Comparison of ENCODE assay signal across 7 cellular contexts in genomic region chr14:55051165-55051425, GRCh38. TPM values are rescaled to one million over a fixed set of nuclear protein-coding genes. Genes with fewer than 3 reads are reported as not detected.
A peak's percentile ranks its signal among the peaks of the same experiment; 100 is the strongest.
DNase-seq lines count a peak whose midpoint lies in the region; ATAC-seq and TF ChIP-seq lines count a peak whose summit lies in the region.

No MANE protein-coding gene starts in this region.

- H3K79me2 ChIP-seq in mammary epithelial cell (ENCODE audit: insufficient read depth, low read length), result peaks cover 46% of the 10 kb centered on the region

- no peak for TF ChIP-seq CTCF in mammary epithelial cell (conservative IDR thresholded peaks at IDR 0.05 in 1 of 2, IDR thresholded peaks at IDR 0.05 in 1 of 2; ENCODE audit: extremely low read depth in 1 of 2, insufficient read depth in 1 of 2, low read depth in 1 of 2, low read length in 2 of 2)

- H3K27ac Mint-ChIP-seq in naive thymus-derived CD8-positive, alpha-beta T cell, result peak overlapping the region; percentile 88 to 99 (median 98)

- H3K4me3 ChIP-seq in mammary epithelial cell (replicated peaks in 1 of 3; ENCODE audit: insufficient read depth in 1 of 3, low read depth in 2 of 3, low read length in 3 of 3), result peak overlapping the region; percentile 37 to 100 (median 46)

- H3K4me1 Mint-ChIP-seq in naive thymus-derived CD8-positive, alpha-beta T cell, result peaks cover 22 to 46% (median 41%) of the 10 kb centered on the region in 4 donors

- peaks cover 5% of the 10 kb centered on the region for H4K20me1 ChIP-seq in mammary epithelial cell (ENCODE audit: insufficient read depth, low read length)

- dilution Hi-C loops in mammary epithelial cell (cut with HindIII; ENCODE audit: low sequenced_read_pairs), result no loop called here

- H3K36me3 Mint-ChIP-seq in naive thymus-derived CD8-positive, alpha-beta T cell, result peaks cover 0 to 20% (median 3%) of the 10 kb centered on the region in 3 donors

- H3K9me3 ChIP-seq in mammary epithelial cell (replicated peaks; ENCODE audit: insufficient read depth, low read length), result no peaks in the 10 kb centered on the region

- H3K9me3 Mint-ChIP-seq in naive thymus-derived CD8-positive, alpha-beta T cell, result no peaks in the 10 kb centered on the region

- peak overlapping the region; percentile 99 for H3K27ac ChIP-seq in mammary epithelial cell (ENCODE audit: insufficient read depth, low read depth, low read length)

- no peaks in the 10 kb centered on the region for H3K27me3 ChIP-seq in mammary epithelial cell (ENCODE audit: insufficient read depth, low read length)

- peak overlapping the region; percentile 68 for H3K4me2 ChIP-seq in mammary epithelial cell (ENCODE audit: insufficient read depth, low read depth, low read length)

- no TSS peak for BruUV-seq in mammary epithelial cell (replicated peaks; lab: Mats Ljungman, UMichigan)

- H3K27me3 Mint-ChIP-seq in naive thymus-derived CD8-positive, alpha-beta T cell, result no peaks in the 10 kb centered on the region

- POLR2A ChIA-PET in naive thymus-derived CD8-positive, alpha-beta T cell (lab: Charles Lee), result interaction anchor here (0.5 to 1.8 kb wide), 10 partner anchors 9 to 562 kb away, joined by 3 to 21 read pairs (median 6); partner anchors contain the start of genes SOCS4 and WDHD1

- peak overlapping the region; percentile 62 for H3K9ac ChIP-seq in mammary epithelial cell (ENCODE audit: insufficient read depth, low read length)

- H3K36me3 ChIP-seq in mammary epithelial cell (ENCODE audit: insufficient read depth, low read length), result no peaks in the 10 kb centered on the region

- ATAC-seq in GM19043 (IDR thresholded peaks at IDR 0.05; ENCODE audit: low read depth, unreplicated experiment), result peak; percentile 22
- ATAC-seq in HG03439 (IDR thresholded peaks at IDR 0.05; ENCODE audit: unreplicated experiment), result peak; percentile 26
- peak in 1 of 2 donors; percentile 4 for ATAC-seq in naive thymus-derived CD8-positive, alpha-beta T cell

- in situ Hi-C loops in mammary epithelial cell (cut with MboI; ENCODE audit: low sequenced_read_pairs in 2 of 2), result no loop called here

- peak overlapping the region; percentile 84 to 94 (median 90) for H3K4me3 Mint-ChIP-seq in naive thymus-derived CD8-positive, alpha-beta T cell

- DNase-seq in mammary epithelial cell (no peak), iPS-NIHi11 (ENCODE audit: low spot score) (no peak), COR-L47 (lab: John Stamatoyannopoulos, UW) (no peak), HK-2 (ENCODE audit: unreplicated experiment) (no peak)
- DNase-seq in naive thymus-derived CD8-positive, alpha-beta T cell, result no peak

- H2AFZ ChIP-seq in mammary epithelial cell (ENCODE audit: low read depth, low read length), result peak overlapping the region; percentile 85

- WGBS in mammary epithelial cell (ENCODE audit: low coverage, missing lambda C conversion rate), result 2% methylated on average over 10 of the region's 10 CpGs

- intact Hi-C loops in mammary epithelial cell (cut with micrococcal nuclease), result loop anchor here (1.0 kb wide), 4 partner anchors 24 to 110 kb away; partner anchors contain the start of genes SOCS4 and WDHD1

- peaks cover 22% of the 10 kb centered on the region for H3K4me1 ChIP-seq in mammary epithelial cell (ENCODE audit: insufficient read depth, low read length)

- CTCF ChIA-PET in mammary epithelial cell (lab: Charles Lee; ENCODE audit: low non-redundant PET), result interaction anchor here (0.6 to 1.2 kb wide), 6 partner anchors 21 to 298 kb away, joined by 3 to 11 read pairs (median 4); partner anchors contain the start of genes LGALS3, SOCS4 and WDHD1

RNA-seq across cellular contexts. Expression of gene MAPK1IP1L, which starts 0.4 kb away (rescaled TPM):
- total RNA-seq in mammary epithelial cell, result 100 to 1,000 TPM in 1 of 2 donors, 10 to 100 TPM in 1; 48.2 to 108 TPM
- polyA plus RNA-seq in mammary epithelial cell, result 134 TPM
- 100 TPM for polyA minus RNA-seq in mammary epithelial cell
- 10 to 100 TPM; 73.6 to 75.4 TPM for total RNA-seq in naive thymus-derived CD8-positive, alpha-beta T cell
- polyA plus RNA-seq in naive thymus-derived CD8-positive, alpha-beta T cell, result 10 to 100 TPM; 59.4 to 75.4 (median 65.7) TPM

RNA-seq across cellular contexts. Expression of gene SOCS4, which starts 24.1 kb away (rescaled TPM):
- total RNA-seq in mammary epithelial cell, result 10 to 100 TPM; 25.2 to 35.4 TPM
- polyA plus RNA-seq in mammary epithelial cell, result 9.5 TPM
- 20.7 TPM for polyA minus RNA-seq in mammary epithelial cell
- 10 to 100 TPM; 20.2 to 22.5 TPM for total RNA-seq in naive thymus-derived CD8-positive, alpha-beta T cell
- 1 to 10 TPM; 1.5 to 2.9 (median 1.9) TPM for polyA plus RNA-seq in naive thymus-derived CD8-positive, alpha-beta T cell

RNA-seq across cellular contexts. Expression of gene WDHD1, which starts 24.2 kb away (rescaled TPM):
- total RNA-seq in mammary epithelial cell, result 10 to 100 TPM in 1 of 2 donors, 1 to 10 TPM in 1; 7.7 to 21.1 TPM
- polyA plus RNA-seq in mammary epithelial cell, result 10.6 TPM
- polyA minus RNA-seq in mammary epithelial cell, result 18.8 TPM
- total RNA-seq in naive thymus-derived CD8-positive, alpha-beta T cell, result 1 to 10 TPM; 3.9 to 4.9 TPM
- 1 to 10 TPM; 2.2 to 3.8 (median 2.4) TPM for polyA plus RNA-seq in naive thymus-derived CD8-positive, alpha-beta T cell
